Comparison of ENCODE assay signal across 12 cellular contexts in the genomic region with DNA sequence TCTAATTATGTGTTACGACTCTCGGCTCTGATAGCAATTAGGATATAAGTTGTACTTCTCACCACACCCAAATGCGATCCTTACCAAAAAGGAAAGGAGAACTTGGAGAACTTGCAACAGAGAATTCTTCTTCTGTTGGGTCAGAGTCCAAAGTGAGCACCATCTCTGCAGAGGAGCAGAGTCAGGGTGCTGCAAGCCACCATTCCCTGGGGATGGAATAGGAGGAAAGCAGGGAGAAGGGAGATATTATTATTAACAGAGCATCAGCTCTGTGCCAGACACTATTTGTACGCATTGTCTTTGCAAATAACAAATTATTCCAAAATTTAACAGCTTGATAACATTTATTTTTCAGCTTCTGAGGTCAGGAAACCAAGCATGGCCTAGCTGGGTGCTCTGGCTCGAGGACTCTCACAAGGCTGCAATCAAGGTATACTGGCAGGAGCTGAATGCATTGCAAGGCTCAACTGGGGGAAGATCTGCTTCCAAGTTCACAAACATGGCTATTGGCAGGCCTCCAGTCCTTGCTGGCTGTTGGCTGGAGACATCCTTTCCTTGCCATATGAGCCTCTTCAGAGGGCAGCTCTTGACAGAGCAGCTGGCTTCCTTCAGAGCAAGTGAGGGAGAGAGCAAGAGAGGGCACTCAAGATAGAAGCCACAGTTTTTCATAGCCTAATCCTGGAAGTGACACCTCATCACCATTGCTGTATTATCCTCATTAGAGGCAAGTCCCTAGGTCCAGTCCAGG.
DNase-seq lines count a peak whose midpoint lies in the region; ATAC-seq lines count a peak whose summit lies in the region.
"Had no signal": no experiment of that assay in that cellular context is flagged by ENCODE, and none has a peak within 500 bp of the region (broad histone marks: within the 10 kb centered on the region; RNA-seq: fewer than 3 reads in every experiment).

No MANE protein-coding gene starts in this region.

- H3K9me3 ChIP-seq in adipocyte (ENCODE audit: control insufficient read depth, low read length), result peaks cover 17% of the 10 kb centered on the region
- H3K9me3 ChIP-seq: Caco-2 had no signal

- H3K27me3 Mint-ChIP-seq in stimulated activated naive CD8-positive, alpha-beta T cell treated with anti-CD3 and anti-CD28 coated beads, Interleukin-15, amount 100 ng/mL, for 72 hours, result peaks cover 21% of the 10 kb centered on the region

- peaks cover 12% of the 10 kb centered on the region for H3K4me1 ChIP-seq in adipocyte (ENCODE audit: control insufficient read depth, insufficient read depth, low read length)
- H3K4me1 ChIP-seq: Caco-2 had no signal

- H3K4me3 Mint-ChIP-seq in stimulated activated naive CD8-positive, alpha-beta T cell treated with anti-CD3 and anti-CD28 coated beads, Interleukin-15, amount 100 ng/mL, for 72 hours, result no peak overlapping the region
- H3K4me3 Mint-ChIP-seq: WTC11 had no signal

- in situ Hi-C loops in G401 (cut with HindIII; ENCODE audit: low sequenced_read_pairs), result no loop called here

- no peak overlapping the region for H3K9ac ChIP-seq in adipocyte (ENCODE audit: low read length)

- intact Hi-C loops in sciatic nerve (cut with DNase I), result no loop called here

- H3K27ac Mint-ChIP-seq in activated naive CD4-positive, alpha-beta T cell treated with anti-CD3 and anti-CD28 coated beads, Interleukin-2, amount 50 U/mL, for 72 hours, result no peak overlapping the region
- H3K27ac Mint-ChIP-seq in stimulated activated naive CD8-positive, alpha-beta T cell treated with anti-CD3 and anti-CD28 coated beads, Interleukin-15, amount 100 ng/mL, for 72 hours, result no peak overlapping the region
- H3K27ac Mint-ChIP-seq: WTC11 had no signal

- H3K4me3 ChIP-seq in adipocyte (ENCODE audit: low read length), result no peak overlapping the region

- DNase-seq in G401 (ENCODE audit: low spot score) (peak; percentile 75), adipocyte (ENCODE audit: low read depth) (peak; percentile 81), hepatic stellate cell (ENCODE audit: low spot score) (peak; percentile 4), sciatic nerve (ENCODE audit: low spot score) (no peak), HK-2 (ENCODE audit: unreplicated experiment) (no peak)
- DNase-seq in activated naive CD4-positive, alpha-beta T cell treated with anti-CD3 and anti-CD28 coated beads, Interleukin-2, amount 50 U/mL, for 72 hours (ENCODE audit: low spot score in 2 of 2), result no peak
- no peak for DNase-seq in stimulated activated naive CD8-positive, alpha-beta T cell treated with anti-CD3 and anti-CD28 coated beads, Interleukin-15, amount 100 ng/mL, for 72 hours
- DNase-seq: activated naive CD4-positive, alpha-beta T cell treated with anti-CD3 and anti-CD28 coated beads, Interleukin-2, amount 50 U/mL, for 16 hours; Caco-2; MV-4-11 had no signal

- H3K9me3 Mint-ChIP-seq in activated naive CD4-positive, alpha-beta T cell treated with anti-CD3 and anti-CD28 coated beads, Interleukin-2, amount 50 U/mL, for 72 hours, result no peaks in the 10 kb centered on the region
- H3K9me3 Mint-ChIP-seq in stimulated activated naive CD8-positive, alpha-beta T cell treated with anti-CD3 and anti-CD28 coated beads, Interleukin-15, amount 100 ng/mL, for 72 hours, result no peaks in the 10 kb centered on the region

- H3K27me3 ChIP-seq in adipocyte (replicated peaks; ENCODE audit: control insufficient read depth, insufficient read depth, low read length), result no peaks in the 10 kb centered on the region

- no peaks in the 10 kb centered on the region for H3K36me3 Mint-ChIP-seq in activated naive CD4-positive, alpha-beta T cell treated with anti-CD3 and anti-CD28 coated beads, Interleukin-2, amount 50 U/mL, for 72 hours
- H3K36me3 Mint-ChIP-seq: WTC11 had no signal

- H3K4me1 Mint-ChIP-seq in stimulated activated naive CD8-positive, alpha-beta T cell treated with anti-CD3 and anti-CD28 coated beads, Interleukin-15, amount 100 ng/mL, for 72 hours, result no peaks in the 10 kb centered on the region

- ATAC-seq in sciatic nerve (peak; percentile 55), GM19397 (IDR thresholded peaks at IDR 0.05; ENCODE audit: unreplicated experiment) (no peak)
- ATAC-seq in activated naive CD4-positive, alpha-beta T cell treated with anti-CD3 and anti-CD28 coated beads, Interleukin-2, amount 50 U/mL, for 72 hours, result no peak
- ATAC-seq in stimulated activated naive CD8-positive, alpha-beta T cell treated with anti-CD3 and anti-CD28 coated beads, Interleukin-15, amount 100 ng/mL, for 72 hours, result no peak
- ATAC-seq: WTC11 had no signal

- no peaks in the 10 kb centered on the region for H3K36me3 ChIP-seq in adipocyte (ENCODE audit: control insufficient read depth, insufficient read depth, low read length, severe bottlenecking)

Comparison
In these comparisons a context has a peak if more than half of its experiments do, and no peak if none do; other contexts are left out.
1. DNase-seq: peak in G401 (single experiment), adipocyte (single experiment) and hepatic stellate cell (single experiment); none in sciatic nerve (single experiment), HK-2 (single experiment), activated naive CD4-positive, alpha-beta T cell treated with anti-CD3 and anti-CD28 coated beads, Interleukin-2, amount 50 U/mL, for 72 hours (0 of 2) and stimulated activated naive CD8-positive, alpha-beta T cell treated with anti-CD3 and anti-CD28 coated beads, Interleukin-15, amount 100 ng/mL, for 72 hours (0 of 2).